ENCODE assay signal across 12 cellular contexts in genomic region chr12:111635524-111635923, GRCh38. TPM values are rescaled to one million over a fixed set of nuclear protein-coding genes. Genes with fewer than 3 reads are reported as not detected.
DNase-seq lines count a peak whose midpoint lies in the region; ATAC-seq and TF ChIP-seq lines count a peak whose summit lies in the region.
"Had no signal": no experiment of that assay in that cellular context is flagged by ENCODE, and none has a peak within 500 bp of the region (broad histone marks: within the 10 kb centered on the region; RNA-seq: fewer than 3 reads in every experiment).

No MANE protein-coding gene starts in this region.

- WGBS in psoas muscle, 3 donors: 77 to 82% (median 81%) methylated on average over 8 of the region's 8 CpGs

- H3K27ac Mint-ChIP-seq in T-helper 2 cell treated with Interferon-gamma antibody and Interleukin-4, amounts not matched to agents 5 μg/mL and 100 μg/mL, for 36 hours: no peak overlapping the region
- peak overlapping the region; percentile 10 for H3K27ac Mint-ChIP-seq in glutamatergic neuron (ENCODE audit: unreplicated experiment)
- no peak overlapping the region for H3K27ac Mint-ChIP-seq in activated T-helper 2 cell treated with anti-CD3 and anti-CD28 coated beads, Interferon-gamma antibody, Interleukin-2, Interleukin-4, amounts not matched to agents 10 μg/mL and 5 μg/mL and 100 μg/mL, durations not matched to agents 14 hours and 24 hours and 36 hours

- H3K27ac ChIP-seq in psoas muscle (peak overlapping the region; percentile 5), foreskin keratinocyte (no peak overlapping the region)
- H3K27ac ChIP-seq: PC-9 had no signal

- H3K4me1 ChIP-seq in psoas muscle (peaks cover 13% of the 10 kb centered on the region), foreskin keratinocyte (no peaks in the 10 kb centered on the region)

- DNase-seq in GDM1 (lab: John Stamatoyannopoulos, UW) (peak; percentile 35), glutamatergic neuron (no peak), psoas muscle (no peak), foreskin keratinocyte (no peak), NCI-H187 (lab: John Stamatoyannopoulos, UW) (no peak)
- peak; percentile 6 for DNase-seq in T-helper 2 cell treated with Interferon-gamma antibody and Interleukin-4, amounts not matched to agents 5 μg/mL and 100 μg/mL, for 36 hours (ENCODE audit: low spot score)
- DNase-seq in activated T-helper 2 cell treated with anti-CD3 and anti-CD28 coated beads, Interferon-gamma antibody, Interleukin-2, Interleukin-4, amounts not matched to agents 10 μg/mL and 5 μg/mL and 100 μg/mL, durations not matched to agents 14 hours and 24 hours and 36 hours (ENCODE audit: low spot score): no peak
- DNase-seq: activated CD4-positive, CD25-positive, alpha-beta regulatory T cell treated with anti-CD3 and anti-CD28 coated beads, Interleukin-2, amount 50 U/mL, for 72 hours; Calu3; PC-9 had no signal

- no peaks in the 10 kb centered on the region for H3K9me3 Mint-ChIP-seq in T-helper 2 cell treated with Interferon-gamma antibody and Interleukin-4, amounts not matched to agents 5 μg/mL and 100 μg/mL, for 36 hours
- no peaks in the 10 kb centered on the region for H3K9me3 Mint-ChIP-seq in glutamatergic neuron (ENCODE audit: unreplicated experiment)
- H3K9me3 Mint-ChIP-seq in activated T-helper 2 cell treated with anti-CD3 and anti-CD28 coated beads, Interferon-gamma antibody, Interleukin-2, Interleukin-4, amounts not matched to agents 10 μg/mL and 5 μg/mL and 100 μg/mL, durations not matched to agents 14 hours and 24 hours and 36 hours: no peaks in the 10 kb centered on the region

- TF ChIP-seq CTCF in glutamatergic neuron (IDR thresholded peaks at IDR 0.05; ENCODE audit: partially characterized antibody, unreplicated experiment) (no peak), psoas muscle (IDR thresholded peaks at IDR 0.05) (no peak), foreskin keratinocyte (conservative IDR thresholded peaks at IDR 0.05) (no peak)

- H3K27me3 ChIP-seq in psoas muscle (ENCODE audit: insufficient read depth in 3 of 3, low read length in 2 of 3) (no peaks in the 10 kb centered on the region), foreskin keratinocyte (no peaks in the 10 kb centered on the region)

- no peak overlapping the region for H3K4me3 ChIP-seq in psoas muscle
- H3K4me3 ChIP-seq: PC-9, skin epidermis had no signal

- no peak overlapping the region for H3K4me3 Mint-ChIP-seq in T-helper 2 cell treated with Interferon-gamma antibody and Interleukin-4, amounts not matched to agents 5 μg/mL and 100 μg/mL, for 36 hours
- no peak overlapping the region for H3K4me3 Mint-ChIP-seq in glutamatergic neuron (ENCODE audit: unreplicated experiment)
- no peak overlapping the region for H3K4me3 Mint-ChIP-seq in activated T-helper 2 cell treated with anti-CD3 and anti-CD28 coated beads, Interferon-gamma antibody, Interleukin-2, Interleukin-4, amounts not matched to agents 10 μg/mL and 5 μg/mL and 100 μg/mL, durations not matched to agents 14 hours and 24 hours and 36 hours (ENCODE audit: low read depth)

- H3K4me1 Mint-ChIP-seq in T-helper 2 cell treated with Interferon-gamma antibody and Interleukin-4, amounts not matched to agents 5 μg/mL and 100 μg/mL, for 36 hours (ENCODE audit: low read depth): no peaks in the 10 kb centered on the region
- H3K4me1 Mint-ChIP-seq in glutamatergic neuron (ENCODE audit: low read depth, unreplicated experiment): peaks cover 15% of the 10 kb centered on the region
- peaks cover 8% of the 10 kb centered on the region for H3K4me1 Mint-ChIP-seq in activated T-helper 2 cell treated with anti-CD3 and anti-CD28 coated beads, Interferon-gamma antibody, Interleukin-2, Interleukin-4, amounts not matched to agents 10 μg/mL and 5 μg/mL and 100 μg/mL, durations not matched to agents 14 hours and 24 hours and 36 hours (ENCODE audit: low read depth)

- H3K9me3 ChIP-seq in psoas muscle: no peaks in the 10 kb centered on the region

- peaks cover 0 to 11% of the 10 kb centered on the region in 2 donors for H3K36me3 ChIP-seq in psoas muscle (ENCODE audit: insufficient read depth in 1 of 2, low read depth in 1 of 2)

- no peak for ATAC-seq in psoas muscle
- no peak for ATAC-seq in foreskin keratinocyte
- no peak for ATAC-seq in HG03097 (IDR thresholded peaks at IDR 0.05; ENCODE audit: low FRiP score, unreplicated experiment)

- intact Hi-C loops in psoas muscle (cut with DNase I): no loop called here
- intact Hi-C loops in activated T-helper 2 cell treated with anti-CD3 and anti-CD28 coated beads, Interferon-gamma antibody, Interleukin-2, Interleukin-4, amounts not matched to agents 10 μg/mL and 5 μg/mL and 100 μg/mL, durations not matched to agents 14 hours and 24 hours and 36 hours (cut with micrococcal nuclease): no loop called here

- no peaks in the 10 kb centered on the region for H3K27me3 Mint-ChIP-seq in T-helper 2 cell treated with Interferon-gamma antibody and Interleukin-4, amounts not matched to agents 5 μg/mL and 100 μg/mL, for 36 hours (ENCODE audit: low read depth)
- H3K27me3 Mint-ChIP-seq in glutamatergic neuron (ENCODE audit: unreplicated experiment): peaks cover 2% of the 10 kb centered on the region
- no peaks in the 10 kb centered on the region for H3K27me3 Mint-ChIP-seq in activated T-helper 2 cell treated with anti-CD3 and anti-CD28 coated beads, Interferon-gamma antibody, Interleukin-2, Interleukin-4, amounts not matched to agents 10 μg/mL and 5 μg/mL and 100 μg/mL, durations not matched to agents 14 hours and 24 hours and 36 hours (ENCODE audit: low read depth)

- H3K36me3 Mint-ChIP-seq in T-helper 2 cell treated with Interferon-gamma antibody and Interleukin-4, amounts not matched to agents 5 μg/mL and 100 μg/mL, for 36 hours (ENCODE audit: low read depth): peaks cover 4% of the 10 kb centered on the region
- no peaks in the 10 kb centered on the region for H3K36me3 Mint-ChIP-seq in glutamatergic neuron (ENCODE audit: unreplicated experiment)
- H3K36me3 Mint-ChIP-seq in activated T-helper 2 cell treated with anti-CD3 and anti-CD28 coated beads, Interferon-gamma antibody, Interleukin-2, Interleukin-4, amounts not matched to agents 10 μg/mL and 5 μg/mL and 100 μg/mL, durations not matched to agents 14 hours and 24 hours and 36 hours (ENCODE audit: low read depth): peaks cover 6% of the 10 kb centered on the region

RNA-seq across cellular contexts. Expression of gene ATXN2, which starts 36.4 kb away (rescaled TPM):
- 80.8 TPM for total RNA-seq in glutamatergic neuron (ENCODE audit: unreplicated experiment)
- 10 to 100 TPM; 32.9 to 39.2 (median 37.1) TPM for total RNA-seq in psoas muscle
- polyA plus RNA-seq in psoas muscle: 10 to 100 TPM; 17.2 to 26.7 (median 24.4) TPM
- 51.6 and 52.6 TPM in 2 replicates for total RNA-seq in activated T-helper 2 cell treated with anti-CD3 and anti-CD28 coated beads, Interferon-gamma antibody, Interleukin-2, Interleukin-4, amounts not matched to agents 10 μg/mL and 5 μg/mL and 100 μg/mL, durations not matched to agents 14 hours and 24 hours and 36 hours
- 34.4 and 34.7 TPM in 2 replicates for total RNA-seq in foreskin keratinocyte
- polyA plus RNA-seq in foreskin keratinocyte: 17.3 and 18.9 TPM in 2 replicates

RNA-seq across cellular contexts. Expression of gene BRAP, which starts 50.2 kb away (rescaled TPM):
- total RNA-seq in glutamatergic neuron (ENCODE audit: unreplicated experiment) (26.1 TPM), psoas muscle (10 to 100 TPM; 18.3 to 29.6 (median 22.1) TPM), foreskin keratinocyte (15.4 and 16.0 TPM in 2 replicates)
- polyA plus RNA-seq in psoas muscle (10 to 100 TPM; 13.5 to 34.6 (median 13.9) TPM), foreskin keratinocyte (8.7 and 9.7 TPM in 2 replicates)
- total RNA-seq in activated T-helper 2 cell treated with anti-CD3 and anti-CD28 coated beads, Interferon-gamma antibody, Interleukin-2, Interleukin-4, amounts not matched to agents 10 μg/mL and 5 μg/mL and 100 μg/mL, durations not matched to agents 14 hours and 24 hours and 36 hours: 18.5 and 19.3 TPM in 2 replicates

RNA-seq across cellular contexts. Expression of gene ACAD10, which starts 50.3 kb away (rescaled TPM):
- 35.9 TPM for total RNA-seq in glutamatergic neuron (ENCODE audit: unreplicated experiment)
- 10 to 100 TPM in 3 of 4 donors, 1 to 10 TPM in 1; 7.5 to 20.2 (median 12.1) TPM for total RNA-seq in psoas muscle
- polyA plus RNA-seq in psoas muscle: 10 to 100 TPM in 1 of 3 donors, 1 to 10 TPM in 2; 6.0 to 15.3 (median 6.7) TPM
- total RNA-seq in activated T-helper 2 cell treated with anti-CD3 and anti-CD28 coated beads, Interferon-gamma antibody, Interleukin-2, Interleukin-4, amounts not matched to agents 10 μg/mL and 5 μg/mL and 100 μg/mL, durations not matched to agents 14 hours and 24 hours and 36 hours: 25.4 and 32.6 TPM in 2 replicates
- 11.2 and 12.3 TPM in 2 replicates for total RNA-seq in foreskin keratinocyte
- 6.6 and 6.9 TPM in 2 replicates for polyA plus RNA-seq in foreskin keratinocyte

Comparison
In these comparisons a context has a peak if more than half of its experiments do, and no peak if none do; other contexts are left out.
1. DNase-seq: peak in GDM1 (single experiment) and T-helper 2 cell treated with Interferon-gamma antibody and Interleukin-4, amounts not matched to agents 5 μg/mL and 100 μg/mL, for 36 hours (single experiment); none in glutamatergic neuron (single experiment), psoas muscle (0 of 2), activated T-helper 2 cell treated with anti-CD3 and anti-CD28 coated beads, Interferon-gamma antibody, Interleukin-2, Interleukin-4, amounts not matched to agents 10 μg/mL and 5 μg/mL and 100 μg/mL, durations not matched to agents 14 hours and 24 hours and 36 hours (single experiment), foreskin keratinocyte (0 of 2) and NCI-H187 (0 of 2).